1 cellular context compared by ENCODE assay signal in the genomic region with DNA sequence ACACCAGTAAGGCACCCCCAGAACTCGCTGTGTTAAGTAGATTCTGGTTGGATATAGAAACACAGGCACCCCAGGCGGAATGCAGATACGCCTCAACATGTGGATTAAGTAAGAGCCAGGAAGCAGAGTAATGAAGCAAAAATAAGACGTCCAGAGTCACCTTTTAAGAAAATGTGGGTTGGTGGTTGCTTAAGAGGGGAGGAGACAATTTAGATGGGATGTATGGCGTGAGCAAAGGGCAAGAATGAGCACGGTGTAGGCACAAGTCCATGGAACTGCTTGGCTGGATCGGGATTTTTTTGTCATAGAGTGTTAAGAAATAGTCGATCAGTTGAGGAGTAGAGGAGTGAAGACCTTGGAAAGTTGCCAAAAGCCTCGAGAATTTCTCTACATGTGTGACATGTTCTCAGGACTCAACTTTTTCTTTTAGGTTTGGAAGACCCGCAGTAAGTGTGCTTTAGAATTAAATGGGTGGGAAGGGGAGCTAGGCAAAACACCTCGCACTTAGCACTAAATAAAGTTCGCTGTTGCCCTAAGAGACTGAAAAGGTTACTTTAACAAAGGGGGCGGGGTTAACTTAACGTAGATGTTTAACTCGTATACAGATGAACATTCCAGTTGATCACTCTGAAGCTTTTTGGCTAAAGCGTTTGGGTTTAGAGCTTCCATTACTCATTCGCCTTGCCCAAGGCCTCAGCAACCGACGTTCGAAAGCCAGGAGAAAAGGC.
TF ChIP-seq lines count a peak whose summit lies in the region.

No MANE protein-coding gene starts in this region.

TF ChIP-seq in GM12878, 131 proteins besides CTCF, POLR2A, EP300 and RAD21 (continued from another document):
- TF ChIP-seq, protein P1, sequence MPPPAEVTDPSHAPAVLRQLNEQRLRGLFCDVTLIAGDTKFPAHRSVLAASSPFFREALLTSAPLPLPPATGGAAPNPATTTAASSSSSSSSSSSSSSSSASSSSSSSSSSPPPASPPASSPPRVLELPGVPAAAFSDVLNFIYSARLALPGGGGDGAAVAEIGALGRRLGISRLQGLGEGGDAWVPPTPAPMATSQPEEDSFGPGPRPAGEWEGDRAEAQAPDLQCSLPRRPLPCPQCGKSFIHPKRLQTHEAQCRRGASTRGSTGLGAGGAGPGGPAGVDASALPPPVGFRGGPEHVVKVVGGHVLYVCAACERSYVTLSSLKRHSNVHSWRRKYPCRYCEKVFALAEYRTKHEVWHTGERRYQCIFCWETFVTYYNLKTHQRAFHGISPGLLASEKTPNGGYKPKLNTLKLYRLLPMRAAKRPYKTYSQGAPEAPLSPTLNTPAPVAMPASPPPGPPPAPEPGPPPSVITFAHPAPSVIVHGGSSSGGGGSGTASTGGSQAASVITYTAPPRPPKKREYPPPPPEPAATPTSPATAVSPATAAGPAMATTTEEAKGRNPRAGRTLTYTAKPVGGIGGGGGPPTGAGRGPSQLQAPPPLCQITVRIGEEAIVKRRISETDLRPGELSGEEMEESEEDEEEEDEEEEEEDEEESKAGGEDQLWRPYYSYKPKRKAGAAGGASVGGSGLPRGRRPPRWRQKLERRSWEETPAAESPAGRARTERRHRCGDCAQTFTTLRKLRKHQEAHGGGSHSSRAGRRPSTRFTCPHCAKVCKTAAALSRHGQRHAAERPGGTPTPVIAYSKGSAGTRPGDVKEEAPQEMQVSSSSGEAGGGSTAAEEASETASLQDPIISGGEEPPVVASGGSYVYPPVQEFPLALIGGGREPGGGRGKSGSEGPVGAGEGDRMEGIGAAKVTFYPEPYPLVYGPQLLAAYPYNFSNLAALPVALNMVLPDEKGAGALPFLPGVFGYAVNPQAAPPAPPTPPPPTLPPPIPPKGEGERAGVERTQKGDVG (CRISPR knock-in tag; IDR thresholded peaks at IDR 0.05): no peak
- TF ChIP-seq RB1 (IDR thresholded peaks at IDR 0.05; ENCODE audit: borderline replicate concordance) (no peak), CHD1 (IDR thresholded peaks at IDR 0.05; ENCODE audit: low read depth, low read length) (no peak), SP1 (IDR thresholded peaks at IDR 0.05; ENCODE audit: low read depth, low read length) (no peak), NFXL1 (IDR thresholded peaks at IDR 0.05; ENCODE audit: borderline replicate concordance) (no peak), POU2F2 (IDR thresholded peaks at IDR 0.05; ENCODE audit: borderline replicate concordance, low read depth, low read length) (no peak), SIN3A (IDR thresholded peaks at IDR 0.05; ENCODE audit: low read depth, low read length) (no peak), CEBPB (IDR thresholded peaks at IDR 0.05; ENCODE audit: borderline replicate concordance in 1 of 2, low read depth in 2 of 2, low read length in 2 of 2) (no peak), MTA2 (IDR thresholded peaks at IDR 0.05; ENCODE audit: low read depth) (0 out of 2 replicates have a peak, but pooled peaks have one; percentile 19), BMI1 (IDR thresholded peaks at IDR 0.05; ENCODE audit: borderline replicate concordance) (no peak), ATF7 (IDR thresholded peaks at IDR 0.05; ENCODE audit: low read depth) (no peak), CREM (IDR thresholded peaks at IDR 0.05; ENCODE audit: low read depth) (0 out of 2 replicates have a peak, but pooled peaks have one; percentile 6), RFX5 (IDR thresholded peaks at IDR 0.05; ENCODE audit: low read depth, low read length) (peak; percentile 89), BCL11A (IDR thresholded peaks at IDR 0.05; ENCODE audit: low read depth, low read length) (no peak), NR2C1 (IDR thresholded peaks at IDR 0.05) (no peak), SMC3 (IDR thresholded peaks at IDR 0.05; ENCODE audit: borderline replicate concordance, low read length) (no peak), EED (IDR thresholded peaks at IDR 0.05; ENCODE audit: low read depth) (no peak)
- TF ChIP-seq, protein P2, sequence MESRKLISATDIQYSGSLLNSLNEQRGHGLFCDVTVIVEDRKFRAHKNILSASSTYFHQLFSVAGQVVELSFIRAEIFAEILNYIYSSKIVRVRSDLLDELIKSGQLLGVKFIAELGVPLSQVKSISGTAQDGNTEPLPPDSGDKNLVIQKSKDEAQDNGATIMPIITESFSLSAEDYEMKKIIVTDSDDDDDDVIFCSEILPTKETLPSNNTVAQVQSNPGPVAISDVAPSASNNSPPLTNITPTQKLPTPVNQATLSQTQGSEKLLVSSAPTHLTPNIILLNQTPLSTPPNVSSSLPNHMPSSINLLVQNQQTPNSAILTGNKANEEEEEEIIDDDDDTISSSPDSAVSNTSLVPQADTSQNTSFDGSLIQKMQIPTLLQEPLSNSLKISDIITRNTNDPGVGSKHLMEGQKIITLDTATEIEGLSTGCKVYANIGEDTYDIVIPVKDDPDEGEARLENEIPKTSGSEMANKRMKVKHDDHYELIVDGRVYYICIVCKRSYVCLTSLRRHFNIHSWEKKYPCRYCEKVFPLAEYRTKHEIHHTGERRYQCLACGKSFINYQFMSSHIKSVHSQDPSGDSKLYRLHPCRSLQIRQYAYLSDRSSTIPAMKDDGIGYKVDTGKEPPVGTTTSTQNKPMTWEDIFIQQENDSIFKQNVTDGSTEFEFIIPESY (IDR thresholded peaks at IDR 0.05): no peak
- TF ChIP-seq, protein P3, sequence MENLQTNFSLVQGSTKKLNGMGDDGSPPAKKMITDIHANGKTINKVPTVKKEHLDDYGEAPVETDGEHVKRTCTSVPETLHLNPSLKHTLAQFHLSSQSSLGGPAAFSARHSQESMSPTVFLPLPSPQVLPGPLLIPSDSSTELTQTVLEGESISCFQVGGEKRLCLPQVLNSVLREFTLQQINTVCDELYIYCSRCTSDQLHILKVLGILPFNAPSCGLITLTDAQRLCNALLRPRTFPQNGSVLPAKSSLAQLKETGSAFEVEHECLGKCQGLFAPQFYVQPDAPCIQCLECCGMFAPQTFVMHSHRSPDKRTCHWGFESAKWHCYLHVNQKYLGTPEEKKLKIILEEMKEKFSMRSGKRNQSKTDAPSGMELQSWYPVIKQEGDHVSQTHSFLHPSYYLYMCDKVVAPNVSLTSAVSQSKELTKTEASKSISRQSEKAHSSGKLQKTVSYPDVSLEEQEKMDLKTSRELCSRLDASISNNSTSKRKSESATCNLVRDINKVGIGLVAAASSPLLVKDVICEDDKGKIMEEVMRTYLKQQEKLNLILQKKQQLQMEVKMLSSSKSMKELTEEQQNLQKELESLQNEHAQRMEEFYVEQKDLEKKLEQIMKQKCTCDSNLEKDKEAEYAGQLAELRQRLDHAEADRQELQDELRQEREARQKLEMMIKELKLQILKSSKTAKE (IDR thresholded peaks at IDR 0.05; ENCODE audit: low read depth, poor library complexity, severe bottlenecking): no peak
- TF ChIP-seq, protein P4, sequence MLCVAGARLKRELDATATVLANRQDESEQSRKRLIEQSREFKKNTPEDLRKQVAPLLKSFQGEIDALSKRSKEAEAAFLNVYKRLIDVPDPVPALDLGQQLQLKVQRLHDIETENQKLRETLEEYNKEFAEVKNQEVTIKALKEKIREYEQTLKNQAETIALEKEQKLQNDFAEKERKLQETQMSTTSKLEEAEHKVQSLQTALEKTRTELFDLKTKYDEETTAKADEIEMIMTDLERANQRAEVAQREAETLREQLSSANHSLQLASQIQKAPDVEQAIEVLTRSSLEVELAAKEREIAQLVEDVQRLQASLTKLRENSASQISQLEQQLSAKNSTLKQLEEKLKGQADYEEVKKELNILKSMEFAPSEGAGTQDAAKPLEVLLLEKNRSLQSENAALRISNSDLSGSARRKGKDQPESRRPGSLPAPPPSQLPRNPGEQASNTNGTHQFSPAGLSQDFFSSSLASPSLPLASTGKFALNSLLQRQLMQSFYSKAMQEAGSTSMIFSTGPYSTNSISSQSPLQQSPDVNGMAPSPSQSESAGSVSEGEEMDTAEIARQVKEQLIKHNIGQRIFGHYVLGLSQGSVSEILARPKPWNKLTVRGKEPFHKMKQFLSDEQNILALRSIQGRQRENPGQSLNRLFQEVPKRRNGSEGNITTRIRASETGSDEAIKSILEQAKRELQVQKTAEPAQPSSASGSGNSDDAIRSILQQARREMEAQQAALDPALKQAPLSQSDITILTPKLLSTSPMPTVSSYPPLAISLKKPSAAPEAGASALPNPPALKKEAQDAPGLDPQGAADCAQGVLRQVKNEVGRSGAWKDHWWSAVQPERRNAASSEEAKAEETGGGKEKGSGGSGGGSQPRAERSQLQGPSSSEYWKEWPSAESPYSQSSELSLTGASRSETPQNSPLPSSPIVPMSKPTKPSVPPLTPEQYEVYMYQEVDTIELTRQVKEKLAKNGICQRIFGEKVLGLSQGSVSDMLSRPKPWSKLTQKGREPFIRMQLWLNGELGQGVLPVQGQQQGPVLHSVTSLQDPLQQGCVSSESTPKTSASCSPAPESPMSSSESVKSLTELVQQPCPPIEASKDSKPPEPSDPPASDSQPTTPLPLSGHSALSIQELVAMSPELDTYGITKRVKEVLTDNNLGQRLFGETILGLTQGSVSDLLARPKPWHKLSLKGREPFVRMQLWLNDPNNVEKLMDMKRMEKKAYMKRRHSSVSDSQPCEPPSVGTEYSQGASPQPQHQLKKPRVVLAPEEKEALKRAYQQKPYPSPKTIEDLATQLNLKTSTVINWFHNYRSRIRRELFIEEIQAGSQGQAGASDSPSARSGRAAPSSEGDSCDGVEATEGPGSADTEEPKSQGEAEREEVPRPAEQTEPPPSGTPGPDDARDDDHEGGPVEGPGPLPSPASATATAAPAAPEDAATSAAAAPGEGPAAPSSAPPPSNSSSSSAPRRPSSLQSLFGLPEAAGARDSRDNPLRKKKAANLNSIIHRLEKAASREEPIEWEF (IDR thresholded peaks at IDR 0.05; ENCODE audit: insufficient replicate concordance, low read depth, low read length): no peak
